In the genomic region with DNA sequence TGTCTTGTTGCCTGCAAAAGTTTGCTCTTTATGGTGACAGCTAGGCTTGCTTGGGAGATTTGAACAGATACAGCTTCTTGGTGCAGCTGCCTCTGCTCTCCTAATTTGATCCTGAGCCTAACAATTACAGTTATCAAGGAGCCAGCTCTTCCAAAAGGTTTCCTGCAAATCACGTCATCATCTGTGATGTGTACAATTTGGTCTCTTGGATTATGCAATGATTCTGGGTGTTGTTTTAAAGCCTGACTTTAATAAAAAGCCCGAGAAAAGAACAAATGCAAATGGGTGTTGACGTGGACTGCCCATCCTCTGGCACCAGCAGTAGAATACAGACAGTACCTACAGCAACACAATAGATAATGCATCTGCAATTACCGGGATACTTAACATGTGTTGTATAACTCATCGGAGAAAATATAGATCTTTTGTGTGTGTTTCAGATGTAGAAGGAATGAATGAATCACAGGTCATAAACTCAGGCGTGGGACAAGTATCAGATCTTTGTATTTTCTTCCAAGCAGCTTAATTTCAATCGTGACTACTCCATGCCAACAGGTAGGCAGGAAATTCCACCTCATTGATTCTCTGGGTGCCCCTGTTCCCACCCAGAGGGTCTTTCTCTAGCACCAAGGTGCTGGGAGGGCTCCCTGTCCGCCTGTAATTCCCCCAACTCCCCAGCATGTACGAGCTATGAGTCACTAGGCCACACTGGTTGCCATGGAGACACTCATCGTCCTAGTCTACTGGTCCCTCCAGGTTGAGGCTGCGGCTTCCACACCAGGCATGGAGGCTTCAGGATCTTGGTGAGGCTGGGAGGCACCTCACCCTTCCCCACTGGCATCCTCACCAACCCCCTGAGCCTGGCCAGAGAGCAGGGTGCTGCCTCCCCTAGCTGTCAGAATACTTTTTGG, we compare ENCODE assay signal across 11 cellular contexts.
DNase-seq lines count a peak whose midpoint lies in the region; ATAC-seq and FAIRE-seq lines count a peak whose summit lies in the region.
"Had no signal": no experiment of that assay in that cellular context is flagged by ENCODE, and none has a peak within 500 bp of the region (broad histone marks: within the 10 kb centered on the region; RNA-seq: fewer than 3 reads in every experiment).

No MANE protein-coding gene starts in this region.

- H3K4me1 ChIP-seq in SJSA1 (replicated peaks), result peaks cover 37% of the 10 kb centered on the region

- FAIRE-seq in urothelium cell line (lab: Jason Lieb, UNC), result peak; percentile 70

- CTCF ChIA-PET in activated CD4-positive, alpha-beta T cell treated with anti-CD3 and anti-CD28 coated beads for 36 hours (lab: Charles Lee), result interaction anchor here (0.6 kb wide), 1 partner anchor 10 kb away, joined by 3 read pairs; no protein-coding TSS in a partner anchor

- DNase-seq in activated CD4-positive, alpha-beta T cell treated with anti-CD3 and anti-CD28 coated beads for 36 hours, result peak; percentile 6
- DNase-seq in activated CD4-positive, alpha-beta T cell treated with anti-CD3 and anti-CD28 coated beads, Interleukin-2, amount 10 ng/mL, durations not matched to agents 24 days and 14 days, result no peak
- DNase-seq in SJSA1 (ENCODE audit: low read depth in 1 of 2, low spot score in 2 of 2), result peak; percentile 55 to 67
- DNase-seq in iPS DF 19.7 (ENCODE audit: low read depth, low spot score), result peak; percentile 20
- DNase-seq in urothelium cell line (ENCODE audit: low spot score), result peak; percentile 92
- no peak for DNase-seq in activated CD8-positive, alpha-beta memory T cell treated with anti-CD3 and anti-CD28 coated beads for 24 hours
- no peak for DNase-seq in GF-D8 (lab: John Stamatoyannopoulos, UW)
- DNase-seq: DMS79 had no signal

- peaks cover 6% of the 10 kb centered on the region for H3K27me3 Mint-ChIP-seq in activated CD4-positive, alpha-beta T cell treated with anti-CD3 and anti-CD28 coated beads for 36 hours
- H3K27me3 Mint-ChIP-seq in activated CD4-positive, alpha-beta T cell treated with anti-CD3 and anti-CD28 coated beads, Interleukin-2, amount 10 ng/mL, durations not matched to agents 24 days and 14 days, result no peaks in the 10 kb centered on the region

- no peak overlapping the region for H3K27ac Mint-ChIP-seq in activated CD4-positive, alpha-beta T cell treated with anti-CD3 and anti-CD28 coated beads for 36 hours
- H3K27ac Mint-ChIP-seq in activated CD4-positive, alpha-beta T cell treated with anti-CD3 and anti-CD28 coated beads, Interleukin-2, amount 10 ng/mL, durations not matched to agents 24 days and 14 days, result no peak overlapping the region
- H3K27ac Mint-ChIP-seq: activated T-helper 1 cell treated with anti-CD3 and anti-CD28 coated beads, Interleukin-12 subunit alpha, Interleukin-12 subunit beta, Interleukin-2, Interleukin-4 antibody, amounts not matched to agents 30 ng/mL and 10 ng/mL and 1 ng/mL, durations not matched to agents 14 hours and 24 hours and 36 hours had no signal

- no peaks in the 10 kb centered on the region for H3K9me3 ChIP-seq in SJSA1 (replicated peaks)

- intact Hi-C loops in activated CD4-positive, alpha-beta T cell treated with anti-CD3 and anti-CD28 coated beads for 36 hours (cut with DNase I, micrococcal nuclease), result no loop called here
- intact Hi-C loops in activated CD4-positive, alpha-beta T cell treated with anti-CD3 and anti-CD28 coated beads, Interleukin-2, amount 10 ng/mL, durations not matched to agents 24 days and 14 days (cut with micrococcal nuclease), result no loop called here

- POLR2A ChIA-PET in activated CD4-positive, alpha-beta T cell treated with anti-CD3 and anti-CD28 coated beads for 36 hours (lab: Charles Lee), result interaction anchor here (0.6 kb wide), 1 partner anchor 31 kb away, joined by 5 read pairs; no protein-coding TSS in a partner anchor

- H3K27ac ChIP-seq in SJSA1, result peak overlapping the region; percentile 63

- H3K9me3 Mint-ChIP-seq in activated CD4-positive, alpha-beta T cell treated with anti-CD3 and anti-CD28 coated beads for 36 hours (ENCODE audit: low read depth), result no peaks in the 10 kb centered on the region
- H3K9me3 Mint-ChIP-seq in activated CD4-positive, alpha-beta T cell treated with anti-CD3 and anti-CD28 coated beads, Interleukin-2, amount 10 ng/mL, durations not matched to agents 24 days and 14 days, result no peaks in the 10 kb centered on the region
- H3K9me3 Mint-ChIP-seq: activated T-helper 1 cell treated with anti-CD3 and anti-CD28 coated beads, Interleukin-12 subunit alpha, Interleukin-12 subunit beta, Interleukin-2, Interleukin-4 antibody, amounts not matched to agents 30 ng/mL and 10 ng/mL and 1 ng/mL, durations not matched to agents 14 hours and 24 hours and 36 hours had no signal

- H3K36me3 ChIP-seq in SJSA1, result no peaks in the 10 kb centered on the region

- no peaks in the 10 kb centered on the region for H3K36me3 Mint-ChIP-seq in activated CD4-positive, alpha-beta T cell treated with anti-CD3 and anti-CD28 coated beads for 36 hours (ENCODE audit: low read depth)
- H3K36me3 Mint-ChIP-seq in activated CD4-positive, alpha-beta T cell treated with anti-CD3 and anti-CD28 coated beads, Interleukin-2, amount 10 ng/mL, durations not matched to agents 24 days and 14 days (ENCODE audit: low read depth), result no peaks in the 10 kb centered on the region

- no peak overlapping the region for H3K4me3 Mint-ChIP-seq in activated CD4-positive, alpha-beta T cell treated with anti-CD3 and anti-CD28 coated beads for 36 hours
- no peak overlapping the region for H3K4me3 Mint-ChIP-seq in activated CD4-positive, alpha-beta T cell treated with anti-CD3 and anti-CD28 coated beads, Interleukin-2, amount 10 ng/mL, durations not matched to agents 24 days and 14 days
- H3K4me3 Mint-ChIP-seq: activated T-helper 1 cell treated with anti-CD3 and anti-CD28 coated beads, Interleukin-12 subunit alpha, Interleukin-12 subunit beta, Interleukin-2, Interleukin-4 antibody, amounts not matched to agents 30 ng/mL and 10 ng/mL and 1 ng/mL, durations not matched to agents 14 hours and 24 hours and 36 hours had no signal

- H3K27me3 ChIP-seq in SJSA1 (replicated peaks), result no peaks in the 10 kb centered on the region

- ATAC-seq in activated CD4-positive, alpha-beta T cell treated with anti-CD3 and anti-CD28 coated beads for 36 hours, result no peak
- no peak for ATAC-seq in GM18511 (IDR thresholded peaks at IDR 0.05; ENCODE audit: unreplicated experiment)
- ATAC-seq: left colon had no signal

- peaks cover under 1% of the 10 kb centered on the region for H3K4me1 Mint-ChIP-seq in activated CD4-positive, alpha-beta T cell treated with anti-CD3 and anti-CD28 coated beads for 36 hours
- no peaks in the 10 kb centered on the region for H3K4me1 Mint-ChIP-seq in activated CD4-positive, alpha-beta T cell treated with anti-CD3 and anti-CD28 coated beads, Interleukin-2, amount 10 ng/mL, durations not matched to agents 24 days and 14 days

- H3K4me3 ChIP-seq in SJSA1, result no peak overlapping the region

Comparison
In these comparisons a context has a peak if more than half of its experiments do, and no peak if none do; other contexts are left out.
1. DNase-seq: peak in activated CD4-positive, alpha-beta T cell treated with anti-CD3 and anti-CD28 coated beads for 36 hours (single experiment), SJSA1 (2 of 2), iPS DF 19.7 (single experiment) and urothelium cell line (single experiment); none in activated CD4-positive, alpha-beta T cell treated with anti-CD3 and anti-CD28 coated beads, Interleukin-2, amount 10 ng/mL, durations not matched to agents 24 days and 14 days (single experiment), activated CD8-positive, alpha-beta memory T cell treated with anti-CD3 and anti-CD28 coated beads for 24 hours (single experiment) and GF-D8 (single experiment).